In genomic region chr2:239288237-239288636, GRCh38 we compare ENCODE assay signal across 16 cellular contexts.
DNase-seq lines count a peak whose midpoint lies in the region; ATAC-seq, FAIRE-seq and TF ChIP-seq lines count a peak whose summit lies in the region.
"Had no signal": no experiment of that assay in that cellular context is flagged by ENCODE, and none has a peak within 500 bp of the region (broad histone marks: within the 10 kb centered on the region; RNA-seq: fewer than 3 reads in every experiment).

No MANE protein-coding gene starts in this region.

- H3K4me3 Mint-ChIP-seq in brain = peak overlapping the region in 3 of 5 experiments; percentile 2 to 13 (median 7)

- peaks cover 0 to 88% (median 67%) of the 10 kb centered on the region in 12 donors for H3K4me1 ChIP-seq in heart left ventricle
- H3K4me1 ChIP-seq in mesodermal cell (ENCODE audit: control insufficient read depth, insufficient read depth, low read length, poor library complexity, severe bottlenecking) = peaks cover 44% of the 10 kb centered on the region
- H3K4me1 ChIP-seq in uterus = no peaks in the 10 kb centered on the region

- peak overlapping the region in 11 of 12 donors; percentile 2 to 83 (median 55) for H3K27ac ChIP-seq in heart left ventricle
- peak overlapping the region; percentile 33 for H3K27ac ChIP-seq in mesodermal cell (ENCODE audit: low read depth, low read length, severe bottlenecking)
- H3K27ac ChIP-seq in uterus = peak overlapping the region; percentile 79

- H3K36me3 ChIP-seq in heart left ventricle (peaks cover 0 to 3% (median 0%) of the 10 kb centered on the region in 9 donors), mesodermal cell (ENCODE audit: control insufficient read depth, insufficient read depth, low read length) (no peaks in the 10 kb centered on the region), uterus (no peaks in the 10 kb centered on the region)

- H3K27ac Mint-ChIP-seq in brain = peak overlapping the region; percentile 0 to 98 (median 74)

- H3K9me3 ChIP-seq in heart left ventricle (no peaks in the 10 kb centered on the region), mesodermal cell (ENCODE audit: control insufficient read depth, low read length) (no peaks in the 10 kb centered on the region), uterus (no peaks in the 10 kb centered on the region)

- peaks cover 100% of the 10 kb centered on the region for H3K4me1 Mint-ChIP-seq in brain

- no peaks in the 10 kb centered on the region for H3K27me3 ChIP-seq in heart left ventricle
- H3K27me3 ChIP-seq in uterus = no peaks in the 10 kb centered on the region

- WGBS in heart left ventricle, 4 donors = 56 to 77% (median 66%) methylated on average over 4 of the region's 4 CpGs
- WGBS in mesodermal cell (ENCODE audit: insufficient coverage in 2 of 2), 2 experiments = no CpG with 5 or more reads among the region's 4 CpGs

- no peaks in the 10 kb centered on the region for H3K27me3 Mint-ChIP-seq in brain

- no peak for FAIRE-seq in H54 (lab: Jason Lieb, UNC)
- FAIRE-seq: HTR-8/SVneo had no signal

- TF ChIP-seq CTCF in heart left ventricle (IDR thresholded peaks at IDR 0.05) (no peak), brain (conservative IDR thresholded peaks at IDR 0.05) (no peak), uterus (IDR thresholded peaks at IDR 0.05) (no peak)

- intact Hi-C loops in heart left ventricle (cut with DNase I) = loop anchor here in 2 of 10 donors (5.0 to 10.0 kb wide), 3 partner anchors 44 to 107 kb away; no protein-coding TSS in a partner anchor
- intact Hi-C loops in Right ventricle myocardium inferior (cut with DNase I) = no loop called here
- intact Hi-C loops in uterus (cut with DNase I; ENCODE audit: low total_unique reads) = no loop called here

- no peak overlapping the region for H3K4me3 ChIP-seq in heart left ventricle
- H3K4me3 ChIP-seq in mesodermal cell (ENCODE audit: extremely low read depth, insufficient read depth, low read length, poor library complexity, severe bottlenecking) = no peak overlapping the region
- no peak overlapping the region for H3K4me3 ChIP-seq in uterus

- DNase-seq in heart left ventricle (no peak), Right ventricle myocardium inferior (ENCODE audit: missing footprints) (no peak), uterus (no peak), H54 (ENCODE audit: insufficient read length, low spot score) (no peak), NCI-H774 (lab: John Stamatoyannopoulos, UW) (no peak)
- DNase-seq: activated gamma-delta T cell treated with Interleukin-2 at 50 U/mL for 16 hours, caudate nucleus, GOT3, hippocampal formation, naive B cell, NCI-H2107 had no signal

- H3K9me3 Mint-ChIP-seq in brain = no peaks in the 10 kb centered on the region
- H3K9me3 Mint-ChIP-seq: naive B cell; stimulated activated naive CD8-positive, alpha-beta T cell treated with anti-CD3 and anti-CD28 coated beads, Interleukin-15, amount 100 ng/mL, for 72 hours had no signal

- TF ChIP-seq POLR2A in heart left ventricle (IDR thresholded peaks at IDR 0.05) = no peak
- no peak for TF ChIP-seq POLR2A in uterus (IDR thresholded peaks at IDR 0.05)
- no peak for TF ChIP-seq POLR2A in H54 (IDR thresholded peaks at IDR 0.05; ENCODE audit: low read depth, low read length)

- ATAC-seq in heart left ventricle (no peak), Right ventricle myocardium inferior (no peak), HG03457 (IDR thresholded peaks at IDR 0.05; ENCODE audit: unreplicated experiment) (no peak)

- no peaks in the 10 kb centered on the region for H3K36me3 Mint-ChIP-seq in brain
